ENCODE assay signal across 17 cellular contexts in genomic region chr4:186074189-186074588, GRCh38. TPM values are rescaled to one million over a fixed set of nuclear protein-coding genes. Genes with fewer than 3 reads are reported as not detected.
DNase-seq lines count a peak whose midpoint lies in the region; ATAC-seq and TF ChIP-seq lines count a peak whose summit lies in the region.
"Had no signal": no experiment of that assay in that cellular context is flagged by ENCODE, and none has a peak within 500 bp of the region (broad histone marks: within the 10 kb centered on the region; RNA-seq: fewer than 3 reads in every experiment).

No MANE protein-coding gene starts in this region.

- H3K4me1 Mint-ChIP-seq in stimulated activated memory B cell treated with anti-CD40 and anti-IgM and Interleukin-4, amounts not matched to agents 10 μg/mL and 1 μg/mL and 100 μg/mL, for 72 hours: peaks cover 3% of the 10 kb centered on the region
- peaks cover 11% of the 10 kb centered on the region for H3K4me1 Mint-ChIP-seq in MCF 10A (ENCODE audit: insufficient read depth, unreplicated experiment)

- intact Hi-C loops in MCF 10A (cut with micrococcal nuclease): no loop called here

- no peaks in the 10 kb centered on the region for H3K9me3 Mint-ChIP-seq in stimulated activated memory B cell treated with anti-CD40 and anti-IgM and Interleukin-4, amounts not matched to agents 10 μg/mL and 1 μg/mL and 100 μg/mL, for 72 hours
- H3K9me3 Mint-ChIP-seq in MCF 10A (ENCODE audit: unreplicated experiment): no peaks in the 10 kb centered on the region
- H3K9me3 Mint-ChIP-seq: activated CD4-positive, alpha-beta T cell treated with anti-CD3 and anti-CD28 coated beads, Interleukin-2, amount 10 ng/mL, durations not matched to agents 7 days and 5 days had no signal

- no peak for TF ChIP-seq CTCF in MCF 10A (IDR thresholded peaks at IDR 0.05; ENCODE audit: unreplicated experiment)

- no peaks in the 10 kb centered on the region for H3K36me3 Mint-ChIP-seq in stimulated activated memory B cell treated with anti-CD40 and anti-IgM and Interleukin-4, amounts not matched to agents 10 μg/mL and 1 μg/mL and 100 μg/mL, for 72 hours
- H3K36me3 Mint-ChIP-seq in MCF 10A (ENCODE audit: insufficient read depth, unreplicated experiment): peaks cover 15% of the 10 kb centered on the region

- DNase-seq in NCI-H187 treated with DMSO at 0.1 percent for 48 hours (lab: John Stamatoyannopoulos, UW) (peak; percentile 3), NCI-H187 (lab: John Stamatoyannopoulos, UW) (no peak), foreskin melanocyte (peak; percentile 11), medulla oblongata (ENCODE audit: extremely low spot score) (peak; percentile 81), MCF 10A (ENCODE audit: unreplicated experiment) (no peak), dedifferentiated amniotic fluid mesenchymal stem cell (ENCODE audit: extremely low spot score) (no peak), NCI-H82 (lab: John Stamatoyannopoulos, UW) (no peak)
- DNase-seq: 8988T; activated CD4-positive, alpha-beta T cell treated with anti-CD3 and anti-CD28 coated beads, Interleukin-2, amount 10 ng/mL, durations not matched to agents 7 days and 5 days; activated effector memory CD4-positive, alpha-beta T cell treated with Interleukin-2 at 50 U/mL for 16 hours; erythroblast; gastrocnemius medialis; NCI-H524 treated with DMSO at 0.1 percent for 48 hours; SHP77; stimulated activated CD4-positive, alpha-beta T cell treated with anti-CD3 and anti-CD28 coated beads, Interleukin-4, amount 100 ng/mL, for 1 hour; uterus had no signal

- peak; percentile 51 for ATAC-seq in stimulated activated memory B cell treated with anti-CD40 and anti-IgM and Interleukin-4, amounts not matched to agents 10 μg/mL and 1 μg/mL and 100 μg/mL, for 72 hours
- ATAC-seq: gastrocnemius medialis had no signal

- POLR2A ChIA-PET in MCF 10A (lab: Yijun Ruan, JAX): interaction anchor here (0.7 kb wide), 1 partner anchor 15 kb away, joined by 3 read pairs; no protein-coding TSS in a partner anchor

- H3K4me3 Mint-ChIP-seq in stimulated activated memory B cell treated with anti-CD40 and anti-IgM and Interleukin-4, amounts not matched to agents 10 μg/mL and 1 μg/mL and 100 μg/mL, for 72 hours: no peak overlapping the region
- no peak overlapping the region for H3K4me3 Mint-ChIP-seq in MCF 10A (ENCODE audit: unreplicated experiment)
- H3K4me3 Mint-ChIP-seq: activated CD4-positive, alpha-beta T cell treated with anti-CD3 and anti-CD28 coated beads, Interleukin-2, amount 10 ng/mL, durations not matched to agents 7 days and 5 days had no signal

- H3K27me3 Mint-ChIP-seq in stimulated activated memory B cell treated with anti-CD40 and anti-IgM and Interleukin-4, amounts not matched to agents 10 μg/mL and 1 μg/mL and 100 μg/mL, for 72 hours: peaks cover 32% of the 10 kb centered on the region
- H3K27me3 Mint-ChIP-seq in MCF 10A (ENCODE audit: insufficient read depth, unreplicated experiment): no peaks in the 10 kb centered on the region

- no peak overlapping the region for H3K27ac Mint-ChIP-seq in stimulated activated memory B cell treated with anti-CD40 and anti-IgM and Interleukin-4, amounts not matched to agents 10 μg/mL and 1 μg/mL and 100 μg/mL, for 72 hours
- no peak overlapping the region for H3K27ac Mint-ChIP-seq in MCF 10A (ENCODE audit: low read depth, unreplicated experiment)
- H3K27ac Mint-ChIP-seq: activated CD4-positive, alpha-beta T cell treated with anti-CD3 and anti-CD28 coated beads, Interleukin-2, amount 10 ng/mL, durations not matched to agents 7 days and 5 days had no signal

- BruUV-seq in MCF 10A (replicated peaks; lab: Mats Ljungman, UMichigan): no TSS peak

- CTCF ChIA-PET in MCF 10A (lab: Yijun Ruan, JAX): no interaction called here

RNA-seq across cellular contexts. Expression of gene TLR3, which starts 5.2 kb away (rescaled TPM):
- 6.5 and 8.2 TPM in 2 replicates for total RNA-seq in MCF 10A (2022)

RNA-seq across cellular contexts. Expression of gene FAM149A, which starts 30.3 kb away (rescaled TPM):
- total RNA-seq in MCF 10A (2022): 0.79 and 1.3 TPM in 2 replicates

Comparison
In these comparisons a context has a peak if more than half of its experiments do, and no peak if none do; other contexts are left out.
1. DNase-seq: peak in NCI-H187 treated with DMSO at 0.1 percent for 48 hours (single experiment), foreskin melanocyte (single experiment) and medulla oblongata (single experiment); none in NCI-H187 (0 of 2), MCF 10A (single experiment), dedifferentiated amniotic fluid mesenchymal stem cell (single experiment) and NCI-H82 (single experiment).